ENCODE assay signal across 1 cellular context in genomic region chr9:123333058-123333669, GRCh38.
TF ChIP-seq lines count a peak whose summit lies in the region.

No MANE protein-coding gene starts in this region.

TF ChIP-seq in K562, 482 proteins besides CTCF, POLR2A, EP300 and RAD21:
- TF ChIP-seq NFE2 (IDR thresholded peaks at IDR 0.05; ENCODE audit: low read depth) (peak; percentile 35; the same call in 1 of the 2 replicates), MAFG (tag; conservative IDR thresholded peaks at IDR 0.05) (peak; percentile 37; the same call in 1 of the 2 replicates), C11orf30 (IDR thresholded peaks at IDR 0.05; ENCODE audit: low read depth) (peak; percentile 56), KDM1A (IDR thresholded peaks at IDR 0.05) (peak; percentile 73 to 74; a peak in 3 of 4 replicates), ZNF316 (IDR thresholded peaks at IDR 0.05) (peak; percentile 47; the same call in 1 of the 2 replicates)
